In genomic region chr6:90936286-90936685, GRCh38 we compare ENCODE assay signal across 21 cellular contexts.
"Had no signal": no experiment of that assay in that cellular context is flagged by ENCODE, and none has a peak within 500 bp of the region (broad histone marks: within the 10 kb centered on the region; RNA-seq: fewer than 3 reads in every experiment).

No MANE protein-coding gene starts in this region.

- H3K4me1 ChIP-seq: colonic mucosa, left lung, psoas muscle, stomach had no signal

- H3K27me3 ChIP-seq: colonic mucosa, heart left ventricle, left lung, stomach, transverse colon had no signal

- H3K27ac ChIP-seq: colonic mucosa, left lung, neutrophil, psoas muscle, stomach, thoracic aorta, transverse colon had no signal

- DNase-seq: colonic mucosa; dermis blood vessel endothelial cell; effector CD4-positive, alpha-beta T cell; endodermal cell; foreskin melanocyte; heart left ventricle; hippocampal formation; left lung; mucosa of descending colon; naive thymus-derived CD8-positive, alpha-beta T cell; psoas muscle; retina; stimulated activated naive CD4-positive, alpha-beta T cell; stomach; substantia nigra; transverse colon had no signal

- H3K9me3 ChIP-seq: colonic mucosa, heart left ventricle, left lung, mucosa of descending colon, neutrophil, psoas muscle, stomach, thoracic aorta, transverse colon had no signal

- FAIRE-seq: endothelial cell of umbilical vein, islet of Langerhans had no signal

- ATAC-seq: left lung; mucosa of descending colon; naive thymus-derived CD8-positive, alpha-beta T cell; psoas muscle; sciatic nerve had no signal

- H3K36me3 ChIP-seq: colonic mucosa, heart left ventricle, left lung, neutrophil, stomach, thoracic aorta, transverse colon had no signal

- H3K4me3 ChIP-seq: colonic mucosa, heart left ventricle, left lung, mucosa of descending colon, psoas muscle, stomach, thoracic aorta, transverse colon had no signal
